ENCODE assay signal across 1 cellular context in the genomic region with DNA sequence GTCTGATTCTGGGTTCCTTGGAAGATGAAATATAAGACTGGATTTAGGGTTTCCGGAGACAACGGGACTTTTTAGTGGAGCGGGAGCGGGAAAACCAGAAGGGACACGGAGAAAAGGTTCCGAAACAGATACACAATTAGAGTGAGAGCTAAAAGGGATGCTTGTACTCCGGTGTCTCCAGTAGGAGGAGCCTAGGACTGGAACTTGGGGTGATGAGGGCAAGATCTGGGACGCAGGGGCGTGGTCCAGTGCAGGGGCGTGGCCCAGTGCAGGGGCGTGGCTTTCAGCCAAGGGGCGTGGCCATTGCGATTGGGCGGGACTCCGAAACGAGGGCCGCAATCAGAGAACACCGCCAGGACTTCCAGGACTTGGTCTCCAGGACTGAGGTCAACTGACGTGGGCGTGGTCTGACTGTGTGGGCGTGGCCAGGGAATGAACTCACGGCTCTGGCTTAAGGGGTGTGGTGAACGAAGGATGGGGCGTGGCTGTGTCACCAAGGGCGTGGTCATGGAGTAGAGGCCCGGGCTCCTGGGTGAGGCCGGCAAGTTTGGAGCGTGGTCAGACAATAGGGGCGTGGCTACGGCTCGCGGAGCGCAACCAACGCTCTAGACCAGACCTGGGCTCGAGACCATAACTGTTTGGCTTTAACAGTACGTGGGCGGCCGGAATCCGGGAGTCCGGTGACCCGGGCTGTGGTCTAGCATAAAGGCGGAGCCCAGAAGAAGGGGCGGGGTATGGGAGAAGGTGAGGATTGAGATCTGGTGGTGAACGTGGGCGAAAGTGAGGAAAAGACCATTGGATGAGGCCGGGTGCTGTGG.
TF ChIP-seq lines count a peak whose summit lies in the region.

Gene DKKL1, plus strand, starts transcription at position 613 of the 818 bp plus-strand sequence. Its CDS starts 122 bp downstream, at position 735.

TF ChIP-seq in K562, 482 proteins besides CTCF, POLR2A, EP300 and RAD21 (continued from another document and continues in another):
- TF ChIP-seq, protein P1, sequence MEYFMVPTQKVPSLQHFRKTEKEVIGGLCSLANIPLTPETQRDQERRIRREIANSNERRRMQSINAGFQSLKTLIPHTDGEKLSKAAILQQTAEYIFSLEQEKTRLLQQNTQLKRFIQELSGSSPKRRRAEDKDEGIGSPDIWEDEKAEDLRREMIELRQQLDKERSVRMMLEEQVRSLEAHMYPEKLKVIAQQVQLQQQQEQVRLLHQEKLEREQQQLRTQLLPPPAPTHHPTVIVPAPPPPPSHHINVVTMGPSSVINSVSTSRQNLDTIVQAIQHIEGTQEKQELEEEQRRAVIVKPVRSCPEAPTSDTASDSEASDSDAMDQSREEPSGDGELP (CRISPR knock-in tag; IDR thresholded peaks at IDR 0.05; ENCODE audit: borderline replicate concordance), result peak; percentile 78; the same call in 1 of the 2 replicates
- TF ChIP-seq E2F8 (IDR thresholded peaks at IDR 0.05; ENCODE audit: low read depth, partially characterized antibody) (no peak), U2AF2 (optimal IDR thresholded peaks at IDR 0.05; ENCODE audit: low read depth, low read length) (no peak), CBX3 (IDR thresholded peaks at IDR 0.05; ENCODE audit: borderline replicate concordance in 1 of 2, low read length in 2 of 2) (peak in 1 of 2 experiments; percentile 78; a peak in 1 of 3 replicates), ELK3 (CRISPR knock-in tag; IDR thresholded peaks at IDR 0.05) (no peak), RHOXF2B (CRISPR knock-in tag; conservative IDR thresholded peaks at IDR 0.05) (no peak), POLR2AphosphoS5 (IDR thresholded peaks at IDR 0.05; ENCODE audit: control insufficient read depth, insufficient read depth, low read depth, low read length) (peak; percentile 40; the same call in 1 of the 2 replicates), NCOA2 (IDR thresholded peaks at IDR 0.05; ENCODE audit: partially characterized antibody in 2 of 2) (no peak), KAT7 (CRISPR knock-in tag; IDR thresholded peaks at IDR 0.05; ENCODE audit: borderline replicate concordance) (no peak), PTTG1 (tag; IDR thresholded peaks at IDR 0.05; ENCODE audit: low read depth) (no peak), ZNF212 (CRISPR knock-in tag; IDR thresholded peaks at IDR 0.05) (no peak), ZNF282 (CRISPR knock-in tag; IDR thresholded peaks at IDR 0.05) (no peak), PTRF (tag; IDR thresholded peaks at IDR 0.05) (no peak), NFYB (IDR thresholded peaks at IDR 0.05; ENCODE audit: extremely low read depth, insufficient read length) (no peak), POLR2AphosphoS2 (IDR thresholded peaks at IDR 0.05; ENCODE audit: low read length) (no peak), ZNF586 (CRISPR knock-in tag; conservative IDR thresholded peaks at IDR 0.05) (no peak), NR4A1 (CRISPR knock-in tag; IDR thresholded peaks at IDR 0.05) (no peak), NR4A1 (tag; IDR thresholded peaks at IDR 0.05) (no peak), PCBP2 (IDR thresholded peaks at IDR 0.05; ENCODE audit: low read depth, low read length, poor library complexity, severe bottlenecking) (no peak), HLTF (IDR thresholded peaks at IDR 0.05) (no peak), BDP1 (IDR thresholded peaks at IDR 0.05; ENCODE audit: insufficient read depth, insufficient read length) (no peak), TCF7L2 (IDR thresholded peaks at IDR 0.05; ENCODE audit: low read depth, low read length) (no peak), CEBPG (CRISPR knock-in tag; IDR thresholded peaks at IDR 0.05) (no peak), CEBPG (tag; conservative IDR thresholded peaks at IDR 0.05 in 1 of 2, IDR thresholded peaks at IDR 0.05 in 1 of 2) (no peak), CUX1 (CRISPR knock-in tag; IDR thresholded peaks at IDR 0.05) (no peak), XRCC3 (IDR thresholded peaks at IDR 0.05) (no peak), ELF1 (tag; IDR thresholded peaks at IDR 0.05) (no peak), TEAD1 (CRISPR knock-in tag; IDR thresholded peaks at IDR 0.05) (no peak; a peak in 1 of 4 replicates), MBD1 (CRISPR knock-in tag; IDR thresholded peaks at IDR 0.05) (no peak), RBM22 (IDR thresholded peaks at IDR 0.05; ENCODE audit: low read depth, low read length, poor library complexity, severe bottlenecking) (no peak), TRIM24 (IDR thresholded peaks at IDR 0.05) (no peak), ZNF584 (CRISPR knock-in tag; IDR thresholded peaks at IDR 0.05; ENCODE audit: low read depth) (no peak), GABPA (tag; conservative IDR thresholded peaks at IDR 0.05; ENCODE audit: low read depth) (0 out of 2 replicates have a peak, but pooled peaks have one; percentile 3), ZNF175 (CRISPR knock-in tag; IDR thresholded peaks at IDR 0.05; ENCODE audit: low read depth) (no peak), TAF1 (IDR thresholded peaks at IDR 0.05; ENCODE audit: control insufficient read depth, extremely low read depth, insufficient read depth, low read length, severe bottlenecking) (peak; percentile 34), MYC (IDR thresholded peaks at IDR 0.05; ENCODE audit: low read depth, low read length) (peak; percentile 92), MYC (CRISPR knock-in tag; IDR thresholded peaks at IDR 0.05; ENCODE audit: borderline replicate concordance, low read depth) (no peak), GABPB2 (CRISPR knock-in tag; conservative IDR thresholded peaks at IDR 0.05) (no peak), HDGF (IDR thresholded peaks at IDR 0.05) (peak; percentile 85; the same call in 1 of the 2 replicates), PRMT5 (CRISPR knock-in tag; IDR thresholded peaks at IDR 0.05) (no peak)
- TF ChIP-seq, protein P2, sequence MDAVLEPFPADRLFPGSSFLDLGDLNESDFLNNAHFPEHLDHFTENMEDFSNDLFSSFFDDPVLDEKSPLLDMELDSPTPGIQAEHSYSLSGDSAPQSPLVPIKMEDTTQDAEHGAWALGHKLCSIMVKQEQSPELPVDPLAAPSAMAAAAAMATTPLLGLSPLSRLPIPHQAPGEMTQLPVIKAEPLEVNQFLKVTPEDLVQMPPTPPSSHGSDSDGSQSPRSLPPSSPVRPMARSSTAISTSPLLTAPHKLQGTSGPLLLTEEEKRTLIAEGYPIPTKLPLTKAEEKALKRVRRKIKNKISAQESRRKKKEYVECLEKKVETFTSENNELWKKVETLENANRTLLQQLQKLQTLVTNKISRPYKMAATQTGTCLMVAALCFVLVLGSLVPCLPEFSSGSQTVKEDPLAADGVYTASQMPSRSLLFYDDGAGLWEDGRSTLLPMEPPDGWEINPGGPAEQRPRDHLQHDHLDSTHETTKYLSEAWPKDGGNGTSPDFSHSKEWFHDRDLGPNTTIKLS (IDR thresholded peaks at IDR 0.05; ENCODE audit: borderline replicate concordance, low read depth), result peak; percentile 75; the same call in 1 of the 2 replicates
- TF ChIP-seq, protein P3, sequence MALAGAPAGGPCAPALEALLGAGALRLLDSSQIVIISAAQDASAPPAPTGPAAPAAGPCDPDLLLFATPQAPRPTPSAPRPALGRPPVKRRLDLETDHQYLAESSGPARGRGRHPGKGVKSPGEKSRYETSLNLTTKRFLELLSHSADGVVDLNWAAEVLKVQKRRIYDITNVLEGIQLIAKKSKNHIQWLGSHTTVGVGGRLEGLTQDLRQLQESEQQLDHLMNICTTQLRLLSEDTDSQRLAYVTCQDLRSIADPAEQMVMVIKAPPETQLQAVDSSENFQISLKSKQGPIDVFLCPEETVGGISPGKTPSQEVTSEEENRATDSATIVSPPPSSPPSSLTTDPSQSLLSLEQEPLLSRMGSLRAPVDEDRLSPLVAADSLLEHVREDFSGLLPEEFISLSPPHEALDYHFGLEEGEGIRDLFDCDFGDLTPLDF (CRISPR knock-in tag; IDR thresholded peaks at IDR 0.05), result 0 out of 2 replicates have a peak, but pooled peaks have one; percentile 33
- TF ChIP-seq, protein P4, sequence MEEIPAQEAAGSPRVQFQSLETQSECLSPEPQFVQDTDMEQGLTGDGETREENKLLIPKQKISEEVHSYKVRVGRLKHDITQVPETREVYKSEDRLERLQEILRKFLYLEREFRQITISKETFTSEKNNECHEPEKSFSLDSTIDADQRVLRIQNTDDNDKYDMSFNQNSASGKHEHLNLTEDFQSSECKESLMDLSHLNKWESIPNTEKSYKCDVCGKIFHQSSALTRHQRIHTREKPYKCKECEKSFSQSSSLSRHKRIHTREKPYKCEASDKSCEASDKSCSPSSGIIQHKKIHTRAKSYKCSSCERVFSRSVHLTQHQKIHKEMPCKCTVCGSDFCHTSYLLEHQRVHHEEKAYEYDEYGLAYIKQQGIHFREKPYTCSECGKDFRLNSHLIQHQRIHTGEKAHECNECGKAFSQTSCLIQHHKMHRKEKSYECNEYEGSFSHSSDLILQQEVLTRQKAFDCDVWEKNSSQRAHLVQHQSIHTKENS (CRISPR knock-in tag; IDR thresholded peaks at IDR 0.05), result no peak
- TF ChIP-seq, protein P5, sequence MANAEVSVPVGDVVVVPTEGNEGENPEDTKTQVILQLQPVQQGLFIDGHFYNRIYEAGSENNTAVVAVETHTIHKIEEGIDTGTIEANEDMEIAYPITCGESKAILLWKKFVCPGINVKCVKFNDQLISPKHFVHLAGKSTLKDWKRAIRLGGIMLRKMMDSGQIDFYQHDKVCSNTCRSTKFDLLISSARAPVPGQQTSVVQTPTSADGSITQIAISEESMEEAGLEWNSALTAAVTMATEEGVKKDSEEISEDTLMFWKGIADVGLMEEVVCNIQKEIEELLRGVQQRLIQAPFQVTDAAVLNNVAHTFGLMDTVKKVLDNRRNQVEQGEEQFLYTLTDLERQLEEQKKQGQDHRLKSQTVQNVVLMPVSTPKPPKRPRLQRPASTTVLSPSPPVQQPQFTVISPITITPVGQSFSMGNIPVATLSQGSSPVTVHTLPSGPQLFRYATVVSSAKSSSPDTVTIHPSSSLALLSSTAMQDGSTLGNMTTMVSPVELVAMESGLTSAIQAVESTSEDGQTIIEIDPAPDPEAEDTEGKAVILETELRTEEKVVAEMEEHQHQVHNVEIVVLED (CRISPR knock-in tag; IDR thresholded peaks at IDR 0.05), result no peak
